ENCODE assay signal across 7 cellular contexts in the genomic region with DNA sequence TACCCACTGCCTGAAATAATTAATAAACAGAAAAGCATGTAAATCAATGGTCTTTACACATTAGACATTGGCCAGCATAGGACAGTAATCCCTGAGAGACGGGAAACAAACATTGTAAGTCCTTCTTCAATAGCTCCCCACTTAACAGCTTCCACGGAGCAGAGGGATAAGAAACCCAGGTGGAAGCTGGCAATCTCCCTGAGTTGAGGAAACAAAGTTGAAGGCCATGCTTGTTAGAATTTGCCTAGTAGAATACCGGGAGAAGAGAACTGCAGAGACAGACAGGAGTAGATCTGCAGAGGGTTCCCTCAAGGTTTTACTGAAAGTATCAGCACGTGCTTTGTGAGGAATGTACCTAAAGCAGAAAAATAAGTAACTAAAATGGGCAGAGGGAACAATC.
"Had no signal": no experiment of that assay in that cellular context is flagged by ENCODE, and none has a peak within 500 bp of the region (broad histone marks: within the 10 kb centered on the region; RNA-seq: fewer than 3 reads in every experiment).

No MANE protein-coding gene starts in this region.

- H3K4me3 Mint-ChIP-seq: GM23338, H9 had no signal

- H3K9me3 Mint-ChIP-seq: GM23338, H9 had no signal

- ATAC-seq: GM23338, K562 had no signal

- FAIRE-seq: H1, H54, HTR-8/SVneo, K562 had no signal

- DNase-seq: H9, IMR-90 had no signal

- H3K4me3 ChIP-seq: GM23338, K562 had no signal

- H3K4me1 Mint-ChIP-seq: GM23338 had no signal

- H3K27ac Mint-ChIP-seq: GM23338, H9 had no signal
